ENCODE assay signal across 20 cellular contexts in the genomic region with DNA sequence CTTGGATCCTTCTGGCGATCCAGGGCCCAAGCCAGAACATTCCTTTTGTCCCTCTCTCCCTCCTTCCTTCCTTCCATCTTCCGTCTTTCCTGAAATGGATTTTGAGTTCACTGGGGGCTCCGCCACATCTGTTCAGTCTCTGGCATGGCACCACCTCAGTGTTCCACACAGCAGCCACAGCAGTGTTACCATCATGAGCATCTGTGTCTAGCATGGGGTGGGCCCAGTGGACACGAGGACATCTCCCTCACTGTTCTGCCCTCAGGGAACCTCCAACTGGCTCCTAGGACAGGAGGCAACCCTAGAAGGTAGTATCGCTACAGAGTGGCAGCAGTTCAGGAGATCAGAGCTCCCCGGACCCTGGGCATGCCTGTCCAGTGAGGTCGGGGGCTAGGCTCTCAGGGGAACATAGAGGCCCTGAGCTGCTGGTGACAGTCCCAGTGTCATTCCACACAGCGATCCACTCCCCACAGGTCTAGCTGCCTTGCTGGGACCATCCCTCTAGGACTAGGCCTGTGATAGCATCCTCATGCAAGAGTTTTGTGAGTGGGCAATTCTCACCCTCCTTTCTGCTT. TPM values are rescaled to one million over a fixed set of nuclear protein-coding genes. Genes with fewer than 3 reads are reported as not detected.
DNase-seq lines count a peak whose midpoint lies in the region; ATAC-seq and TF ChIP-seq lines count a peak whose summit lies in the region.
"Had no signal": no experiment of that assay in that cellular context is flagged by ENCODE, and none has a peak within 500 bp of the region (broad histone marks: within the 10 kb centered on the region; RNA-seq: fewer than 3 reads in every experiment).

No MANE protein-coding gene starts in this region.

- no peak overlapping the region for H3K18ac ChIP-seq in IMR-90 (ENCODE audit: low read depth, low read length)

- no peak for TF ChIP-seq POLR2A in IMR-90 (IDR thresholded peaks at IDR 0.05; ENCODE audit: low read depth, low read length)

- H3K36me3 Mint-ChIP-seq in chondrocyte (ENCODE audit: low read depth) = peaks cover 2% of the 10 kb centered on the region
- no peaks in the 10 kb centered on the region for H3K36me3 Mint-ChIP-seq in stimulated activated naive B cell treated with anti-CD40 and anti-IgM and Interleukin-4, amounts not matched to agents 10 μg/mL and 1 μg/mL and 100 μg/mL, for 72 hours

- dilution Hi-C loops in IMR-90 (cut with HindIII; ENCODE audit: low sequenced_read_pairs, unreplicated experiment) = no loop called here

- H3K27ac ChIP-seq in BLaER1 treated with 17β-estradiol and CSF1 and Interleukin-3, amounts not matched to agents 10 nM and 100 nM = no peak overlapping the region
- no peak overlapping the region for H3K27ac ChIP-seq in IMR-90 (ENCODE audit: insufficient read depth, low read length)
- H3K27ac ChIP-seq: SJSA1 had no signal

- in situ Hi-C loops in IMR-90 (cut with MboI; ENCODE audit: low sequenced_read_pairs) = no loop called here

- H3K14ac ChIP-seq in IMR-90 (replicated peaks; ENCODE audit: low read depth, low read length) = no peak overlapping the region; the same call in 1 of the 2 replicates

- H3K9ac ChIP-seq in BLaER1 treated with 17β-estradiol and CSF1 and Interleukin-3, amounts not matched to agents 10 nM and 100 nM = no peak overlapping the region
- H3K9ac ChIP-seq in IMR-90 (ENCODE audit: low read depth, low read length) = no peak overlapping the region

- H3K27ac Mint-ChIP-seq in chondrocyte (ENCODE audit: unreplicated experiment) = peak overlapping the region; percentile 8
- no peak overlapping the region for H3K27ac Mint-ChIP-seq in stimulated activated naive B cell treated with anti-CD40 and anti-IgM and Interleukin-4, amounts not matched to agents 10 μg/mL and 1 μg/mL and 100 μg/mL, for 72 hours

- no peak overlapping the region for H2AK9ac ChIP-seq in IMR-90 (replicated peaks; ENCODE audit: low read depth, low read length, poor library complexity)

- TF ChIP-seq RAD21 in IMR-90 (IDR thresholded peaks at IDR 0.05; ENCODE audit: low read length) = no peak

- H2BK120ac ChIP-seq in IMR-90 (ENCODE audit: low read depth, low read length) = peak overlapping the region; percentile 11

- intact Hi-C loops in IMR-90 (cut with micrococcal nuclease) = loop anchor here (5.0 kb wide), 1 partner anchor 52 kb away; no protein-coding TSS in a partner anchor
- intact Hi-C loops in sciatic nerve (cut with DNase I) = no loop called here

- no peak overlapping the region for H3K4me3 Mint-ChIP-seq in chondrocyte (ENCODE audit: unreplicated experiment)
- H3K4me3 Mint-ChIP-seq in stimulated activated naive B cell treated with anti-CD40 and anti-IgM and Interleukin-4, amounts not matched to agents 10 μg/mL and 1 μg/mL and 100 μg/mL, for 72 hours = no peak overlapping the region

- peak overlapping the region; percentile 59; the same call in 1 of the 2 replicates for H2BK20ac ChIP-seq in IMR-90 (ENCODE audit: low read depth, low read length)

- H3K9me3 ChIP-seq in BLaER1 treated with 17β-estradiol and CSF1 and Interleukin-3, amounts not matched to agents 10 nM and 100 nM (replicated peaks in 1 of 11) = no peaks in the 10 kb centered on the region
- no peaks in the 10 kb centered on the region for H3K9me3 ChIP-seq in IMR-90 (ENCODE audit: control insufficient read depth, insufficient read depth, low read length)
- H3K9me3 ChIP-seq: Caco-2, SJSA1 had no signal

- H3K27me3 Mint-ChIP-seq in chondrocyte (ENCODE audit: low read depth) = no peaks in the 10 kb centered on the region
- no peaks in the 10 kb centered on the region for H3K27me3 Mint-ChIP-seq in stimulated activated naive B cell treated with anti-CD40 and anti-IgM and Interleukin-4, amounts not matched to agents 10 μg/mL and 1 μg/mL and 100 μg/mL, for 72 hours

- H4K20me1 ChIP-seq in BLaER1 treated with 17β-estradiol and CSF1 and Interleukin-3, amounts not matched to agents 10 nM and 100 nM = peaks cover 0 to 8% (median 0%) of the 10 kb centered on the region in 11 experiments; a peak in 3 of 22 replicates
- H4K20me1 ChIP-seq in IMR-90 (ENCODE audit: insufficient read depth, low read length) = peaks cover 7% of the 10 kb centered on the region; the same call in 1 of the 2 replicates

- peaks cover 9% of the 10 kb centered on the region for H3K9me3 Mint-ChIP-seq in chondrocyte (ENCODE audit: low read depth)
- H3K9me3 Mint-ChIP-seq in stimulated activated naive B cell treated with anti-CD40 and anti-IgM and Interleukin-4, amounts not matched to agents 10 μg/mL and 1 μg/mL and 100 μg/mL, for 72 hours = peaks cover 0 to 4% of the 10 kb centered on the region in 2 donors

- H2BK15ac ChIP-seq in IMR-90 (ENCODE audit: low read depth, low read length) = peak overlapping the region; percentile 19; the same call in 1 of the 3 replicates

- ATAC-seq in IMR-90 (ENCODE audit: low read depth) = no peak
- ATAC-seq in sciatic nerve = no peak
- no peak for ATAC-seq in stimulated activated naive B cell treated with anti-CD40 and anti-IgM and Interleukin-4, amounts not matched to agents 10 μg/mL and 1 μg/mL and 100 μg/mL, for 72 hours (replicated peaks)
- no peak for ATAC-seq in GM21423 (IDR thresholded peaks at IDR 0.05; ENCODE audit: unreplicated experiment)

- peak overlapping the region; percentile 83; the same call in 1 of the 2 replicates for H2AK5ac ChIP-seq in IMR-90 (ENCODE audit: low read depth, low read length)

- no peak overlapping the region for H3K56ac ChIP-seq in IMR-90 (ENCODE audit: extremely low read depth, insufficient read depth, low read length)

- WGBS in IMR-90 (ENCODE audit: extremely low coverage in 2 of 2, insufficient read length in 1 of 2), 2 experiments = 83% methylated on average over 4 of the region's 8 CpGs; no CpG with 5 or more reads in 1 of the 2 experiments

- H3K4me1 Mint-ChIP-seq in chondrocyte (ENCODE audit: low read depth) = peaks cover 38% of the 10 kb centered on the region
- H3K4me1 Mint-ChIP-seq in stimulated activated naive B cell treated with anti-CD40 and anti-IgM and Interleukin-4, amounts not matched to agents 10 μg/mL and 1 μg/mL and 100 μg/mL, for 72 hours = peaks cover 19 to 29% of the 10 kb centered on the region in 2 donors

- H3K4me2 ChIP-seq in BLaER1 treated with 17β-estradiol and CSF1 and Interleukin-3, amounts not matched to agents 10 nM and 100 nM = peak overlapping the region in 6 of 11 experiments; percentile 13 to 69 (median 61); a peak in 5 of 22 replicates
- no peak overlapping the region for H3K4me2 ChIP-seq in IMR-90 (ENCODE audit: low read depth, low read length)

- H2AFZ ChIP-seq in IMR-90 (replicated peaks; ENCODE audit: low read length, poor library complexity) = peak overlapping the region; percentile 5

- H3K36me3 ChIP-seq in BLaER1 treated with 17β-estradiol and CSF1 and Interleukin-3, amounts not matched to agents 10 nM and 100 nM = no peaks in the 10 kb centered on the region
- no peaks in the 10 kb centered on the region for H3K36me3 ChIP-seq in IMR-90 (ENCODE audit: control insufficient read depth, insufficient read depth, low read length)
- H3K36me3 ChIP-seq: SJSA1 had no signal

- 0 out of 2 replicates have a peak overlapping the region, but pooled peaks have one; percentile 2 for H4K91ac ChIP-seq in IMR-90 (ENCODE audit: insufficient read depth, low read depth, low read length)

- peaks cover 24% of the 10 kb centered on the region for H3K9me1 ChIP-seq in IMR-90 (ENCODE audit: insufficient read depth, low read length)

- no TSS peak for BruUV-seq in IMR-90 (replicated peaks; lab: Mats Ljungman, UMichigan)

- DNase-seq in IMR-90 (no peak), chondrocyte (ENCODE audit: low spot score) (peak; percentile 46), sciatic nerve (ENCODE audit: low spot score) (peak; percentile 46), inferior parietal cortex (ENCODE audit: extremely low spot score) (no peak), NCI-H1930 (lab: John Stamatoyannopoulos, UW) (no peak)
- no peak for DNase-seq in stimulated activated naive B cell treated with anti-CD40 and anti-IgM and Interleukin-4, amounts not matched to agents 10 μg/mL and 1 μg/mL and 100 μg/mL, for 72 hours
- DNase-seq: AML-193; DMS153; EL; Kasumi-1; MM.1S; NCI-H187; NCI-H345; NCI-H526 treated with DMSO at 0.1 percent for 48 hours; NK-92 treated with Interleukin-12 subunit alpha and Interleukin-12 subunit beta, amount 100 ng/mL, for 24 hours had no signal

- H3K27me3 ChIP-seq in BLaER1 treated with 17β-estradiol and CSF1 and Interleukin-3, amounts not matched to agents 10 nM and 100 nM = no peaks in the 10 kb centered on the region
- H3K27me3 ChIP-seq in IMR-90 (ENCODE audit: control insufficient read depth, insufficient read depth, low read length) = no peaks in the 10 kb centered on the region
- H3K27me3 ChIP-seq: SJSA1 had no signal

- POLR2A ChIA-PET in IMR-90 (lab: Charles Lee; ENCODE audit: unreplicated experiment) = interaction anchor here (0.5 kb wide), 1 partner anchor 79 kb away, joined by 3 read pairs; the partner anchor contains the start of genes ERH and SLC39A9

- no peak overlapping the region for H3K4me3 ChIP-seq in BLaER1 treated with 17β-estradiol and CSF1 and Interleukin-3, amounts not matched to agents 10 nM and 100 nM
- H3K4me3 ChIP-seq in IMR-90 (ENCODE audit: insufficient read depth, low read depth, low read length) = no peak overlapping the region
- H3K4me3 ChIP-seq: SJSA1 had no signal

- TF ChIP-seq CTCF in IMR-90 (conservative IDR thresholded peaks at IDR 0.05; ENCODE audit: low read depth, low read length) (no peak), chondrocyte (IDR thresholded peaks at IDR 0.05) (no peak)

- no peaks in the 10 kb centered on the region for H3K79me1 ChIP-seq in IMR-90 (ENCODE audit: low read depth in 1 of 2, low read length in 2 of 2)

- CTCF ChIA-PET in IMR-90 (lab: Yijun Ruan, JAX) = interaction anchor here (0.5 to 1.5 kb wide), 4 partner anchors 28 to 489 kb away, joined by 3 to 5 read pairs (median 4); no protein-coding TSS in a partner anchor

- H3K4me1 ChIP-seq in BLaER1 treated with 17β-estradiol and CSF1 and Interleukin-3, amounts not matched to agents 10 nM and 100 nM = peaks cover 18 to 30% (median 24%) of the 10 kb centered on the region in 10 experiments
- H3K4me1 ChIP-seq in IMR-90 (ENCODE audit: control insufficient read depth, insufficient read depth, low read length) = peaks cover 11% of the 10 kb centered on the region
- H3K4me1 ChIP-seq: Caco-2 had no signal

- peak overlapping the region; percentile 70 for H3K4ac ChIP-seq in IMR-90 (ENCODE audit: low read depth, low read length)

- no peak overlapping the region for H3K23ac ChIP-seq in IMR-90 (ENCODE audit: low read depth, low read length)

- no peak overlapping the region for H4K5ac ChIP-seq in IMR-90 (ENCODE audit: low read depth, low read length)

- no peak overlapping the region for H2BK5ac ChIP-seq in IMR-90 (ENCODE audit: low read depth, low read length, poor library complexity, severe bottlenecking)

- no peak overlapping the region for H4K8ac ChIP-seq in IMR-90 (ENCODE audit: low read depth in 2 of 2, low read length in 2 of 2)

TF ChIP-seq in IMR-90, 13 proteins besides CTCF, POLR2A, EP300 and RAD21 (continues in another document):
- TF ChIP-seq SMC3 (IDR thresholded peaks at IDR 0.05; ENCODE audit: low read depth, low read length) = no peak

RNA-seq across cellular contexts. Expression of gene GALNT16, which starts 59.0 kb away (rescaled TPM):
- 0.28 and 0.36 TPM in 2 replicates for total RNA-seq in IMR-90 (2012; rRNA removed)
- 0.89 and 1.5 TPM in 2 replicates for polyA plus RNA-seq in IMR-90 (2012; rRNA removed)
- 1.5 and 1.7 TPM in 2 replicates for polyA plus RNA-seq in IMR-90 (2012; cell fraction: cytosol; rRNA removed)
- 1.6 and 1.7 TPM in 2 replicates for polyA plus RNA-seq in IMR-90 (2012; cell fraction: nucleus; rRNA removed; ENCODE audit: low replicate concordance)
- 28.1 to 36.7 TPM (median 34.4 TPM) in 3 replicates for total RNA-seq in chondrocyte
- total RNA-seq in sciatic nerve = 8.1 TPM
- total RNA-seq: HT-29 had no signal

Comparison
In these comparisons a context has a peak if more than half of its experiments do, and no peak if none do; other contexts are left out.
1. DNase-seq: peak in chondrocyte (single experiment) and sciatic nerve (single experiment); none in IMR-90 (single experiment), inferior parietal cortex (single experiment), stimulated activated naive B cell treated with anti-CD40 and anti-IgM and Interleukin-4, amounts not matched to agents 10 μg/mL and 1 μg/mL and 100 μg/mL, for 72 hours (single experiment) and NCI-H1930 (0 of 2).